In the genomic region with DNA sequence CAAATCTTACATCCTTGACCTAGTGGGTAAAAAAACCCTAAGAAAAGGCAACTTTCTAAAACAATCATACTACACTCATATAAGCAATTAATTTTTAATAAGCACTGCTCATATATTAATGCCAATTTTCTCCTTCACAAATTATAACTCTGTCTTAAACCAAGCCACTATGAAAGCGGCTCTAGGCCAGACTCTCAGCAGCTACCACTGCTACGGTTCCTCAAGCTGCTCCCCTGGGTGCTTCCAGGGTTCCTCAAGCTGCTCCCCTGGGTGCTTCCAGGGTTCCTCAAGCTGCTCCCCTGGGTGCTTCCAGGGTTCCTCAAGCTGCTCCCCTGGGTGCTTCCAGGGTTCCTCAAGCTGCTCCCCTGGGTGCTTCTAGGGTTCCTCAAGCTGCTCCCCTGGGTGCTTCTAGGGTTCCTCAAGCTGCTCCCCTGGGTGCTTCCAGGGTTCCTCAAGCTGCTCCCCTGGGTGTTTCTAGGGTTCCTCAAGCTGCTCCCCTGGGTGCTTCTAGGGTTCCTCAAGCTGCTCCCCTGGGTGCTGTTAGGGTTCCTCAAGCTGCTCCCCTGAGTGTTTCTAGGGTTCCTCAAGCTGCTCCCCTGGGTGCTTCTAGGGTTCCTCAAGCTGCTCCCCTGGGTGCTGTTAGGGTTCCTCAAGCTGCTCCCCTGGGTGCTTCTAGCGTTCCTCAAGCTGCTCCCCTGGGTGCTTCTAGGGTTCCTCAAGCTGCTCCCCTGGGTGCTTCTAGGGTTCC, we compare ENCODE assay signal across 8 cellular contexts. TPM values are rescaled to one million over a fixed set of nuclear protein-coding genes. Genes with fewer than 3 reads are reported as not detected.
DNase-seq lines count a peak whose midpoint lies in the region; ATAC-seq, FAIRE-seq and TF ChIP-seq lines count a peak whose summit lies in the region.
"Not testable (repeated sequence)": the region's sequence is repeated elsewhere in the genome, so short reads cannot be mapped to it uniquely, and the experiment has no call there.

No MANE protein-coding gene starts in this region.

- TF ChIP-seq POLR2A in HepG2 (IDR thresholded peaks at IDR 0.05; ENCODE audit: insufficient read depth in 1 of 2, low read depth in 2 of 2, low read length in 2 of 2); stomach (IDR thresholded peaks at IDR 0.05): not testable (repeated sequence)

- H3K4me2 ChIP-seq in OCI-LY7 (ENCODE audit: low read length) = peak overlapping the region; percentile 55; the same call in 1 of the 2 replicates
- not testable (repeated sequence) for H3K4me2 ChIP-seq in HepG2 (ENCODE audit: low read depth, low read length)

- H3K9me2 ChIP-seq in OCI-LY7 (ENCODE audit: insufficient read depth, low read length) = not testable (repeated sequence)

- peak overlapping the region; percentile 44 for H3K27ac ChIP-seq in 22Rv1
- H3K27ac ChIP-seq in CD8-positive, alpha-beta memory T cell (ENCODE audit: low read depth, low read length); OCI-LY7 (ENCODE audit: low read depth, low read length, poor library complexity, severe bottlenecking): not testable (repeated sequence)
- H3K27ac ChIP-seq in HepG2 (ENCODE audit: extremely low read length, insufficient read depth, low read length) = peak overlapping the region; percentile 11
- peak overlapping the region; percentile 91 for H3K27ac ChIP-seq in neutrophil
- H3K27ac ChIP-seq in stomach = peak overlapping the region in 3 of 5 donors; percentile 15 to 68 (median 24)

- in situ Hi-C loops in HepG2 (cut with HindIII; ENCODE audit: extremely low pct_ligation_motif_present, low pct_unique_long_range_greater_than_20kb) = not testable (repeated sequence)

- H3K27ac Mint-ChIP-seq in CD8-positive, alpha-beta memory T cell = peak overlapping the region in 4 of 8 donors; percentile 1 to 81 (median 59)
- H3K27ac Mint-ChIP-seq in activated T-helper 2 cell treated with anti-CD3 and anti-CD28 coated beads, Interferon-gamma antibody, Interleukin-2, Interleukin-4, amounts not matched to agents 10 μg/mL and 5 μg/mL and 100 μg/mL, durations not matched to agents 14 hours and 24 hours and 36 hours = peak overlapping the region; percentile 2
- peak overlapping the region; percentile 79 for H3K27ac Mint-ChIP-seq in dendritic cell treated with granulocyte-macrophage colony-stimulating factor and Interleukin-4, amounts not matched to agents 40 ng/mL and 50 ng/mL, for 4 days

- H3K4me1 ChIP-seq in CD8-positive, alpha-beta memory T cell (ENCODE audit: insufficient read depth, low read length) = peaks cover 79% of the 10 kb centered on the region
- peaks cover 57% of the 10 kb centered on the region for H3K4me1 ChIP-seq in OCI-LY7 (ENCODE audit: insufficient read depth, low read length, poor library complexity, severe bottlenecking)
- peaks cover 85% of the 10 kb centered on the region for H3K4me1 ChIP-seq in HepG2 (ENCODE audit: insufficient read depth, low read length)
- peaks cover 50 to 67% of the 10 kb centered on the region in 2 experiments for H3K4me1 ChIP-seq in neutrophil (ENCODE audit: control insufficient read depth in 1 of 2, insufficient read depth in 1 of 2, low read depth in 1 of 2, low read length in 1 of 2)
- peaks cover 43 to 87% (median 65%) of the 10 kb centered on the region in 4 donors for H3K4me1 ChIP-seq in stomach

- not testable (repeated sequence) for TF ChIP-seq EP300 in HepG2 (IDR thresholded peaks at IDR 0.05; ENCODE audit: low read depth in 2 of 2, low read length in 2 of 2); HepG2 (CRISPR knock-in tag; IDR thresholded peaks at IDR 0.05; ENCODE audit: borderline replicate concordance); stomach (IDR thresholded peaks at IDR 0.05)

- DNase-seq in CD8-positive, alpha-beta memory T cell; OCI-LY7 (ENCODE audit: low spot score); activated T-helper 2 cell treated with anti-CD3 and anti-CD28 coated beads, Interferon-gamma antibody, Interleukin-2, Interleukin-4, amounts not matched to agents 10 μg/mL and 5 μg/mL and 100 μg/mL, durations not matched to agents 14 hours and 24 hours and 36 hours (ENCODE audit: low spot score); HepG2 (ENCODE audit: low spot score); stomach: not testable (repeated sequence)

- not testable (repeated sequence) for FAIRE-seq in HepG2 (lab: Jason Lieb, UNC)

- not testable (repeated sequence) for TF ChIP-seq CTCF in 22Rv1 (IDR thresholded peaks at IDR 0.05); OCI-LY7 (conservative IDR thresholded peaks at IDR 0.05; ENCODE audit: low read length); HepG2 (CRISPR knock-in tag; IDR thresholded peaks at IDR 0.05); neutrophil (IDR thresholded peaks at IDR 0.05); stomach (IDR thresholded peaks at IDR 0.05)

- CTCF ChIA-PET in CD8-positive, alpha-beta memory T cell (lab: Charles Lee) = interaction anchor here (1.0 to 1.9 kb wide), 3 partner anchors 17 to 34 kb away, joined by 3 to 8 read pairs (median 6); no protein-coding TSS in a partner anchor
- CTCF ChIA-PET in OCI-LY7 (lab: Charles Lee; ENCODE audit: unreplicated experiment); HepG2 (lab: Yijun Ruan, JAX; ENCODE audit: low intra/inter-chr PET ratio, low total read pairs): not testable (repeated sequence)

- WGBS in HepG2 (ENCODE audit: low lambda C conversion rate) = 76% methylated on average over 3 of the region's 3 CpGs
- WGBS in stomach, 5 donors = 86 to 97% (median 93%) methylated on average over 2 to 3 of the region's 3 CpGs

- H3K9me3 Mint-ChIP-seq in CD8-positive, alpha-beta memory T cell; activated T-helper 2 cell treated with anti-CD3 and anti-CD28 coated beads, Interferon-gamma antibody, Interleukin-2, Interleukin-4, amounts not matched to agents 10 μg/mL and 5 μg/mL and 100 μg/mL, durations not matched to agents 14 hours and 24 hours and 36 hours; dendritic cell treated with granulocyte-macrophage colony-stimulating factor and Interleukin-4, amounts not matched to agents 40 ng/mL and 50 ng/mL, for 4 days: not testable (repeated sequence)

- H3K9me3 ChIP-seq in CD8-positive, alpha-beta memory T cell (ENCODE audit: low read length); OCI-LY7 (ENCODE audit: low read length); HepG2 (ENCODE audit: low read length); neutrophil; stomach: not testable (repeated sequence)

- H4K20me1 ChIP-seq in OCI-LY7 (ENCODE audit: insufficient read depth, low read length) (peaks cover 58% of the 10 kb centered on the region), HepG2 (ENCODE audit: insufficient read depth, low read length) (peaks cover 91% of the 10 kb centered on the region)

- peaks cover 0 to 17% (median 2%) of the 10 kb centered on the region in 3 donors for H3K36me3 Mint-ChIP-seq in CD8-positive, alpha-beta memory T cell
- H3K36me3 Mint-ChIP-seq in activated T-helper 2 cell treated with anti-CD3 and anti-CD28 coated beads, Interferon-gamma antibody, Interleukin-2, Interleukin-4, amounts not matched to agents 10 μg/mL and 5 μg/mL and 100 μg/mL, durations not matched to agents 14 hours and 24 hours and 36 hours (ENCODE audit: low read depth) = peaks cover 19% of the 10 kb centered on the region
- not testable (repeated sequence) for H3K36me3 Mint-ChIP-seq in dendritic cell treated with granulocyte-macrophage colony-stimulating factor and Interleukin-4, amounts not matched to agents 40 ng/mL and 50 ng/mL, for 4 days (ENCODE audit: low read depth)

- H3K79me2 ChIP-seq in OCI-LY7 (ENCODE audit: insufficient read depth, low read depth, low read length) = peaks cover 98% of the 10 kb centered on the region
- peaks cover 92% of the 10 kb centered on the region for H3K79me2 ChIP-seq in HepG2 (ENCODE audit: insufficient read depth, low read length)

- H3K4me1 Mint-ChIP-seq in CD8-positive, alpha-beta memory T cell = peaks cover 72 to 89% (median 87%) of the 10 kb centered on the region in 3 donors
- peaks cover 57% of the 10 kb centered on the region for H3K4me1 Mint-ChIP-seq in activated T-helper 2 cell treated with anti-CD3 and anti-CD28 coated beads, Interferon-gamma antibody, Interleukin-2, Interleukin-4, amounts not matched to agents 10 μg/mL and 5 μg/mL and 100 μg/mL, durations not matched to agents 14 hours and 24 hours and 36 hours (ENCODE audit: low read depth)
- H3K4me1 Mint-ChIP-seq in dendritic cell treated with granulocyte-macrophage colony-stimulating factor and Interleukin-4, amounts not matched to agents 40 ng/mL and 50 ng/mL, for 4 days (ENCODE audit: low read depth) = peaks cover 54% of the 10 kb centered on the region

- TF ChIP-seq RAD21 in HepG2 (CRISPR knock-in tag; IDR thresholded peaks at IDR 0.05) = not testable (repeated sequence)

- intact Hi-C loops in OCI-LY7 (cut with micrococcal nuclease; ENCODE audit: unreplicated experiment) = loop anchor here (5.0 kb wide), 1 partner anchor 33 kb away; no protein-coding TSS in a partner anchor
- intact Hi-C loops in activated T-helper 2 cell treated with anti-CD3 and anti-CD28 coated beads, Interferon-gamma antibody, Interleukin-2, Interleukin-4, amounts not matched to agents 10 μg/mL and 5 μg/mL and 100 μg/mL, durations not matched to agents 14 hours and 24 hours and 36 hours (cut with micrococcal nuclease) = loop anchor here (2.0 kb wide), 1 partner anchor 30 kb away; no protein-coding TSS in a partner anchor
- intact Hi-C loops in dendritic cell treated with granulocyte-macrophage colony-stimulating factor and Interleukin-4, amounts not matched to agents 40 ng/mL and 50 ng/mL, for 4 days (cut with micrococcal nuclease) = loop anchor here (5.0 to 10.0 kb wide), 2 partner anchors 33 to 50 kb away; no protein-coding TSS in a partner anchor
- intact Hi-C loops in HepG2 (cut with micrococcal nuclease; ENCODE audit: unreplicated experiment); stomach (cut with DNase I; ENCODE audit: low total_unique reads): not testable (repeated sequence)

- H3K4me3 ChIP-seq in CD8-positive, alpha-beta memory T cell (ENCODE audit: low read length); OCI-LY7 (ENCODE audit: low read depth, low read length, poor library complexity, severe bottlenecking); HepG2 (replicated peaks in 1 of 3; ENCODE audit: insufficient read depth in 1 of 3, low read depth in 2 of 3, low read length in 3 of 3); stomach: not testable (repeated sequence)
- H3K4me3 ChIP-seq in neutrophil (ENCODE audit: low read depth in 1 of 2, low read length in 1 of 2) = peak overlapping the region; percentile 52 to 55

- H3K27me3 Mint-ChIP-seq in CD8-positive, alpha-beta memory T cell; activated T-helper 2 cell treated with anti-CD3 and anti-CD28 coated beads, Interferon-gamma antibody, Interleukin-2, Interleukin-4, amounts not matched to agents 10 μg/mL and 5 μg/mL and 100 μg/mL, durations not matched to agents 14 hours and 24 hours and 36 hours (ENCODE audit: low read depth); dendritic cell treated with granulocyte-macrophage colony-stimulating factor and Interleukin-4, amounts not matched to agents 40 ng/mL and 50 ng/mL, for 4 days: not testable (repeated sequence)

- H2AFZ ChIP-seq in OCI-LY7 (ENCODE audit: low read length); HepG2 (ENCODE audit: low read length): not testable (repeated sequence)

- peak overlapping the region in 6 of 7 donors; percentile 15 to 78 (median 60) for H3K4me3 Mint-ChIP-seq in CD8-positive, alpha-beta memory T cell
- not testable (repeated sequence) for H3K4me3 Mint-ChIP-seq in activated T-helper 2 cell treated with anti-CD3 and anti-CD28 coated beads, Interferon-gamma antibody, Interleukin-2, Interleukin-4, amounts not matched to agents 10 μg/mL and 5 μg/mL and 100 μg/mL, durations not matched to agents 14 hours and 24 hours and 36 hours (ENCODE audit: low read depth); dendritic cell treated with granulocyte-macrophage colony-stimulating factor and Interleukin-4, amounts not matched to agents 40 ng/mL and 50 ng/mL, for 4 days

- H3K36me3 ChIP-seq in CD8-positive, alpha-beta memory T cell (ENCODE audit: insufficient read depth, low read length); HepG2 (replicated peaks in 1 of 2; ENCODE audit: control insufficient read depth in 1 of 2, insufficient read depth in 2 of 2, low read length in 2 of 2); neutrophil; stomach: not testable (repeated sequence)
- H3K36me3 ChIP-seq in OCI-LY7 (ENCODE audit: insufficient read depth, low read length) = peaks cover 40% of the 10 kb centered on the region

- ATAC-seq in HepG2 = not testable (repeated sequence)

- BruUV-seq in OCI-LY7 (replicated peaks; lab: Mats Ljungman, UMichigan); HepG2 (replicated peaks; lab: Mats Ljungman, UMichigan): not testable (repeated sequence)

- H3K27me3 ChIP-seq in CD8-positive, alpha-beta memory T cell (ENCODE audit: insufficient read depth, low read length, poor library complexity, severe bottlenecking); HepG2 (ENCODE audit: control insufficient read depth in 1 of 2, insufficient read depth in 2 of 2, low read length in 2 of 2); neutrophil; stomach: not testable (repeated sequence)

- H3K9ac ChIP-seq in HepG2 (ENCODE audit: insufficient read depth, low read depth, low read length) = not testable (repeated sequence)

- POLR2A ChIA-PET in CD8-positive, alpha-beta memory T cell (lab: Charles Lee) = interaction anchor here (1.2 kb wide), 1 partner anchor 30 kb away, joined by 6 read pairs; no protein-coding TSS in a partner anchor
- POLR2A ChIA-PET in OCI-LY7 (lab: Charles Lee) = not testable (repeated sequence)
- POLR2A ChIA-PET in HepG2 (lab: Yijun Ruan, JAX) = interaction anchor here (1.0 to 1.3 kb wide), 3 partner anchors 10 to 53 kb away, joined by 3 to 4 read pairs (median 3); a partner anchor contains a TSS

RNA-seq across cellular contexts. Expression of a gene that starts 35.8 kb away (rescaled TPM):
- 100 to 1,000 TPM; 130 to 150 TPM for total RNA-seq in CD8-positive, alpha-beta memory T cell
- 39.8 TPM for polyA plus RNA-seq in CD8-positive, alpha-beta memory T cell
- total RNA-seq in OCI-LY7 (2014; rRNA removed; shearing (Covaris generic)) = 87.0 and 89.1 TPM in 2 replicates
- total RNA-seq in OCI-LY7 (2022) (247 and 251 TPM in 2 replicates), HepG2 (2016; rRNA removed; fragmentation: Illumina TruSeq; extraction: Trizol) (21.4 and 24.4 TPM in 2 replicates), stomach (100 to 1,000 TPM in 4 of 5 donors, 10 to 100 TPM in 1; 60.2 to 350 (median 136) TPM)
- 142 and 144 TPM in 2 replicates for total RNA-seq in activated T-helper 2 cell treated with anti-CD3 and anti-CD28 coated beads, Interferon-gamma antibody, Interleukin-2, Interleukin-4, amounts not matched to agents 10 μg/mL and 5 μg/mL and 100 μg/mL, durations not matched to agents 14 hours and 24 hours and 36 hours
- 54.2 and 55.2 TPM in 2 replicates for total RNA-seq in HepG2 (2016; cell fraction: cytosol; rRNA removed; fragmentation: Illumina TruSeq; extraction: Trizol; ENCODE audit: low read depth)
- 17.9 and 22.3 TPM in 2 replicates for total RNA-seq in HepG2 (2016; cell fraction: insoluble cytoplasmic fraction; rRNA removed; fragmentation: Illumina TruSeq; extraction: Trizol)
- 22.4 and 27.0 TPM in 2 replicates for total RNA-seq in HepG2 (2016; cell fraction: membrane; rRNA removed; fragmentation: Illumina TruSeq; extraction: Trizol)
- 48.5 and 63.5 TPM in 2 replicates for total RNA-seq in HepG2 (2016; cell fraction: nucleus; rRNA removed; fragmentation: Illumina TruSeq; extraction: Trizol)
- polyA plus RNA-seq in HepG2 (2011; rRNA removed) (38.4 and 42.3 TPM in 2 replicates), stomach (10 to 100 TPM; 25.4 to 39.0 (median 38.8) TPM)
- polyA plus RNA-seq in HepG2 (2011; cell fraction: cytosol; rRNA removed) = 31.1 and 36.3 TPM in 2 replicates
- 155 and 191 TPM in 2 replicates for polyA plus RNA-seq in HepG2 (2011; cell fraction: nucleus; rRNA removed)
- polyA plus RNA-seq in HepG2 (2012) = 78.6 and 89.8 TPM in 2 replicates
- 10.6 and 13.9 TPM in 2 replicates for polyA plus RNA-seq in HepG2 (2016; cell fraction: cytosol; fragmentation: Illumina TruSeq; extraction: Trizol; ENCODE audit: low read depth)
- polyA plus RNA-seq in HepG2 (2016; cell fraction: insoluble cytoplasmic fraction; fragmentation: Illumina TruSeq; extraction: Trizol; ENCODE audit: low read depth) = 35.2 and 50.6 TPM in 2 replicates
- 29.5 and 30.6 TPM in 2 replicates for polyA plus RNA-seq in HepG2 (2016; cell fraction: membrane; fragmentation: Illumina TruSeq; extraction: Trizol; ENCODE audit: low read depth)
- 190 and 216 TPM in 2 replicates for polyA plus RNA-seq in HepG2 (2016; cell fraction: nucleus; fragmentation: Illumina TruSeq; extraction: Trizol; ENCODE audit: insufficient read depth, low read depth)
- polyA minus RNA-seq in HepG2 (2011; rRNA and poly(A)+ RNA removed; ENCODE audit: low replicate concordance) = 38.6 and 64.5 TPM in 2 replicates
- 32.5 and 37.0 TPM in 2 replicates for polyA minus RNA-seq in HepG2 (2011; cell fraction: cytosol; rRNA and poly(A)+ RNA removed)
- 104 and 109 TPM in 2 replicates for polyA minus RNA-seq in HepG2 (2011; cell fraction: nucleus; rRNA and poly(A)+ RNA removed)

RNA-seq across cellular contexts. Expression of a gene that starts 53.7 kb away (rescaled TPM):
- 10 to 100 TPM; 77.4 to 79.5 TPM for total RNA-seq in CD8-positive, alpha-beta memory T cell
- 48.2 TPM for polyA plus RNA-seq in CD8-positive, alpha-beta memory T cell
- total RNA-seq in OCI-LY7 (2014; rRNA removed; shearing (Covaris generic)) = 77.6 and 92.7 TPM in 2 replicates
- total RNA-seq in OCI-LY7 (2022) = 106 and 121 TPM in 2 replicates
- total RNA-seq in activated T-helper 2 cell treated with anti-CD3 and anti-CD28 coated beads, Interferon-gamma antibody, Interleukin-2, Interleukin-4, amounts not matched to agents 10 μg/mL and 5 μg/mL and 100 μg/mL, durations not matched to agents 14 hours and 24 hours and 36 hours = 115 and 125 TPM in 2 replicates
- total RNA-seq in HepG2 (2016; rRNA removed; fragmentation: Illumina TruSeq; extraction: Trizol) = 63.9 and 136 TPM in 2 replicates
- 47.1 and 47.6 TPM in 2 replicates for total RNA-seq in HepG2 (2016; cell fraction: cytosol; rRNA removed; fragmentation: Illumina TruSeq; extraction: Trizol; ENCODE audit: low read depth)
- total RNA-seq in HepG2 (2016; cell fraction: insoluble cytoplasmic fraction; rRNA removed; fragmentation: Illumina TruSeq; extraction: Trizol) = 54.6 and 131 TPM in 2 replicates
- total RNA-seq in HepG2 (2016; cell fraction: membrane; rRNA removed; fragmentation: Illumina TruSeq; extraction: Trizol) = 46.3 and 47.0 TPM in 2 replicates
- 148 and 166 TPM in 2 replicates for total RNA-seq in HepG2 (2016; cell fraction: nucleus; rRNA removed; fragmentation: Illumina TruSeq; extraction: Trizol)
- 66.0 and 77.5 TPM in 2 replicates for polyA plus RNA-seq in HepG2 (2011; rRNA removed)
- 41.6 and 46.2 TPM in 2 replicates for polyA plus RNA-seq in HepG2 (2011; cell fraction: cytosol; rRNA removed)
- 327 and 378 TPM in 2 replicates for polyA plus RNA-seq in HepG2 (2011; cell fraction: nucleus; rRNA removed)
- polyA plus RNA-seq in HepG2 (2012) = 69.0 and 72.2 TPM in 2 replicates
- 8.2 and 9.5 TPM in 2 replicates for polyA plus RNA-seq in HepG2 (2016; cell fraction: cytosol; fragmentation: Illumina TruSeq; extraction: Trizol; ENCODE audit: low read depth)
- 43.3 and 56.0 TPM in 2 replicates for polyA plus RNA-seq in HepG2 (2016; cell fraction: insoluble cytoplasmic fraction; fragmentation: Illumina TruSeq; extraction: Trizol; ENCODE audit: low read depth)
- polyA plus RNA-seq in HepG2 (2016; cell fraction: membrane; fragmentation: Illumina TruSeq; extraction: Trizol; ENCODE audit: low read depth) = 16.9 and 17.6 TPM in 2 replicates
- polyA plus RNA-seq in HepG2 (2016; cell fraction: nucleus; fragmentation: Illumina TruSeq; extraction: Trizol; ENCODE audit: insufficient read depth, low read depth) = 304 and 336 TPM in 2 replicates
- 76.1 and 106 TPM in 2 replicates for polyA minus RNA-seq in HepG2 (2011; rRNA and poly(A)+ RNA removed; ENCODE audit: low replicate concordance)
- polyA minus RNA-seq in HepG2 (2011; cell fraction: cytosol; rRNA and poly(A)+ RNA removed) = 59.0 and 61.6 TPM in 2 replicates
- 140 and 143 TPM in 2 replicates for polyA minus RNA-seq in HepG2 (2011; cell fraction: nucleus; rRNA and poly(A)+ RNA removed)
- total RNA-seq in stomach = 100 to 1,000 TPM; 150 to 363 (median 174) TPM
- polyA plus RNA-seq in stomach = 10 to 100 TPM; 30.0 to 77.2 (median 32.2) TPM
